24 cellular contexts compared by ENCODE assay signal in genomic region chr2:100968146-100969145, GRCh38. TPM values are rescaled to one million over a fixed set of nuclear protein-coding genes. Genes with fewer than 3 reads are reported as not detected.
DNase-seq lines count a peak whose midpoint lies in the region; ATAC-seq and TF ChIP-seq lines count a peak whose summit lies in the region.
"Had no signal": no experiment of that assay in that cellular context is flagged by ENCODE, and none has a peak within 500 bp of the region (broad histone marks: within the 10 kb centered on the region; RNA-seq: fewer than 3 reads in every experiment).

No MANE protein-coding gene starts in this region.

- H3K4me1 Mint-ChIP-seq in H9: peaks cover 5% of the 10 kb centered on the region in 2 experiments; a peak in 3 of 4 replicates
- H3K4me1 Mint-ChIP-seq: CD14-positive monocyte had no signal

- H3K4me2 ChIP-seq in H9 (ENCODE audit: insufficient read depth, insufficient read length, low read length): no peak overlapping the region

- H3K27me3 Mint-ChIP-seq in H9 (ENCODE audit: low read depth): no peaks in the 10 kb centered on the region; the same call in 1 of the 2 replicates

- H3K79me2 ChIP-seq in H9 (ENCODE audit: insufficient read depth, low read length): no peaks in the 10 kb centered on the region

- no peak overlapping the region for H3K18ac ChIP-seq in H9 (ENCODE audit: insufficient read length, low read depth, low read length)

- DNase-seq in Right ventricle myocardium inferior (ENCODE audit: missing footprints): peak; percentile 39
- no peak for DNase-seq in Right ventricle myocardium superior
- no peak for DNase-seq in right lobe of liver
- peak; percentile 69 for DNase-seq in posterior vena cava (ENCODE audit: low spot score)
- DNase-seq in SK-N-DZ (ENCODE audit: low spot score): no peak
- no peak for DNase-seq in H9
- DNase-seq: ACHN, BE2C, Calu3, DMS79 treated with DMSO at 0.1 percent for 48 hours, Kasumi-1, MV-4-11, NCI-H1105, NCI-H1436 treated with DMSO at 0.1 percent for 48 hours, NCI-H187 treated with DMSO at 0.1 percent for 48 hours, NCI-H2107, NCI-H524, NCI-H748 treated with DMSO at 0.1 percent for 48 hours, PC-3 had no signal

- no peak overlapping the region for H2BK12ac ChIP-seq in H9 (ENCODE audit: insufficient read length, low read depth, low read length)

- H3K27ac ChIP-seq in right lobe of liver (no peak overlapping the region), H9 (ENCODE audit: insufficient read length, low read depth, low read length) (no peak overlapping the region)
- H3K27ac ChIP-seq: 22Rv1, SJSA1 had no signal

- H3K4me3 ChIP-seq in right lobe of liver: no peak overlapping the region
- H3K4me3 ChIP-seq: K562, SJSA1 had no signal

- TF ChIP-seq CTCF in right lobe of liver (IDR thresholded peaks at IDR 0.05) (no peak), H9 (conservative IDR thresholded peaks at IDR 0.05) (no peak)

- no peak overlapping the region for H2BK5ac ChIP-seq in H9 (ENCODE audit: insufficient read length, low read length)

- no peaks in the 10 kb centered on the region for H3K36me3 Mint-ChIP-seq in H9 (ENCODE audit: insufficient read depth in 1 of 3, low read depth in 3 of 3)
- H3K36me3 Mint-ChIP-seq: CD14-positive monocyte had no signal

- no peak overlapping the region for H4K8ac ChIP-seq in H9 (replicated peaks; ENCODE audit: insufficient read length, low read depth, low read length)

- H3K79me1 ChIP-seq in H9 (ENCODE audit: insufficient read depth, low read depth, low read length, poor library complexity, severe bottlenecking): no peaks in the 10 kb centered on the region

- H4K20me1 ChIP-seq in H9 (ENCODE audit: control insufficient read depth, insufficient read depth, insufficient read length): no peaks in the 10 kb centered on the region

- H3K27ac Mint-ChIP-seq in H9: no peak overlapping the region
- H3K27ac Mint-ChIP-seq: CD14-positive monocyte had no signal

- no peak overlapping the region for H3K23ac ChIP-seq in H9 (ENCODE audit: insufficient read length, low read depth, low read length)

- no peak overlapping the region for H3K4me3 Mint-ChIP-seq in H9
- H3K4me3 Mint-ChIP-seq: CD14-positive monocyte had no signal

- H2AFZ ChIP-seq in H9 (ENCODE audit: low read length): no peak overlapping the region

- no peak overlapping the region for H3K4ac ChIP-seq in H9 (ENCODE audit: low read depth, low read length)

- TF ChIP-seq POLR2A in right lobe of liver (IDR thresholded peaks at IDR 0.05) (no peak), GM18505 (IDR thresholded peaks at IDR 0.05; ENCODE audit: borderline replicate concordance, extremely low read depth, insufficient read depth, insufficient read length) (no peak)

- H2BK120ac ChIP-seq in H9 (ENCODE audit: low read depth, low read length, poor library complexity, severe bottlenecking): no peak overlapping the region

- no peak overlapping the region for H3K56ac ChIP-seq in H9 (ENCODE audit: insufficient read length, low read depth, low read length)

- H2AK5ac ChIP-seq in H9 (ENCODE audit: insufficient read length, low read length): no peak overlapping the region

- 88% methylated on average over 19 of the region's 28 CpGs for WGBS in right lobe of liver (ENCODE audit: insufficient coverage, low coverage, low lambda C conversion rate, missing lambda C conversion rate)
- no CpG with 5 or more reads among the region's 28 CpGs for WGBS in H9 (ENCODE audit: extremely low coverage, insufficient read length, low lambda C conversion rate)

- intact Hi-C loops in Right ventricle myocardium inferior (cut with DNase I): no loop called here
- intact Hi-C loops in Right ventricle myocardium superior (cut with DNase I): no loop called here
- intact Hi-C loops in right lobe of liver (cut with DNase I): no loop called here
- intact Hi-C loops in posterior vena cava (cut with DNase I): no loop called here

- no peak overlapping the region for H3T11ph ChIP-seq in H9 (ENCODE audit: low read length)

- no peak overlapping the region for H3K14ac ChIP-seq in H9 (ENCODE audit: insufficient read depth, low read length)

- no peaks in the 10 kb centered on the region for H3K4me1 ChIP-seq in right lobe of liver
- H3K4me1 ChIP-seq in H9 (ENCODE audit: insufficient read depth, low read length): no peaks in the 10 kb centered on the region
- H3K4me1 ChIP-seq: BE2C, SJSA1 had no signal

- no peak overlapping the region for H4K5ac ChIP-seq in H9 (ENCODE audit: insufficient read length, low read depth, low read length)

- ATAC-seq in Right ventricle myocardium inferior (no peak), Right ventricle myocardium superior (ENCODE audit: poor library complexity) (no peak), right lobe of liver (peak in 3 of 4 donors; percentile 40 to 54 (median 40)), GM18505 (IDR thresholded peaks at IDR 0.05; ENCODE audit: unreplicated experiment) (no peak)
- ATAC-seq: K562, PC-3 had no signal

- peaks cover 0 to 18% (median 0%) of the 10 kb centered on the region in 4 donors for H3K36me3 ChIP-seq in right lobe of liver
- H3K36me3 ChIP-seq: BE2C, SJSA1 had no signal

- H3K9me3 ChIP-seq in right lobe of liver (no peaks in the 10 kb centered on the region), H9 (ENCODE audit: control insufficient read depth, low read depth, low read length) (no peaks in the 10 kb centered on the region)
- H3K9me3 ChIP-seq: BE2C, SJSA1 had no signal

- no peaks in the 10 kb centered on the region for H3K27me3 ChIP-seq in right lobe of liver
- no peaks in the 10 kb centered on the region for H3K27me3 ChIP-seq in H9 (ENCODE audit: insufficient read depth, low read length)
- H3K27me3 ChIP-seq: BE2C, SJSA1 had no signal

- H3K9ac ChIP-seq in H9 (ENCODE audit: extremely low read depth, insufficient read length, low read length): no peak overlapping the region

- H2BK15ac ChIP-seq in H9 (ENCODE audit: low read depth, low read length): no peak overlapping the region

- no peaks in the 10 kb centered on the region for H3K23me2 ChIP-seq in H9 (ENCODE audit: insufficient read length, low read depth, low read length, poor library complexity, severe bottlenecking)

- H2BK20ac ChIP-seq in H9 (ENCODE audit: low read depth, low read length, poor library complexity, severe bottlenecking): no peak overlapping the region

- no peak overlapping the region for H4K91ac ChIP-seq in H9 (ENCODE audit: insufficient read length, low read depth, low read length)

- no peaks in the 10 kb centered on the region for H3K9me3 Mint-ChIP-seq in H9
- H3K9me3 Mint-ChIP-seq: CD14-positive monocyte had no signal

RNA-seq across cellular contexts. Expression of gene RPL31, which starts 33.6 kb away (rescaled TPM):
- total RNA-seq in Right ventricle myocardium inferior (848 TPM), Right ventricle myocardium superior (756 TPM), right lobe of liver (100 to 1,000 TPM; 363 to 497 (median 443) TPM), posterior vena cava (1,000 to 10,000 TPM; 1,083 to 1,087 TPM), H9 (2021) (1,893 and 1,918 TPM in 2 replicates)
- polyA plus RNA-seq in SK-N-DZ (2014; cell fraction: cytosol; rRNA removed): 1,462 and 1,861 TPM in 2 replicates
- polyA plus RNA-seq in SK-N-DZ (2014; cell fraction: nucleus; rRNA removed): 1,121 and 2,446 TPM in 2 replicates

Comparison
In these comparisons a context has a peak if more than half of its experiments do, and no peak if none do; other contexts are left out.
1. DNase-seq: peak in Right ventricle myocardium inferior (single experiment) and posterior vena cava (single experiment); none in Right ventricle myocardium superior (single experiment), right lobe of liver (0 of 3), SK-N-DZ (single experiment) and H9 (single experiment).
2. ATAC-seq: peak in right lobe of liver (3 of 4); none in Right ventricle myocardium inferior (single experiment), Right ventricle myocardium superior (single experiment) and GM18505 (single experiment).